Comparison of ENCODE assay signal across 17 cellular contexts in the genomic region with DNA sequence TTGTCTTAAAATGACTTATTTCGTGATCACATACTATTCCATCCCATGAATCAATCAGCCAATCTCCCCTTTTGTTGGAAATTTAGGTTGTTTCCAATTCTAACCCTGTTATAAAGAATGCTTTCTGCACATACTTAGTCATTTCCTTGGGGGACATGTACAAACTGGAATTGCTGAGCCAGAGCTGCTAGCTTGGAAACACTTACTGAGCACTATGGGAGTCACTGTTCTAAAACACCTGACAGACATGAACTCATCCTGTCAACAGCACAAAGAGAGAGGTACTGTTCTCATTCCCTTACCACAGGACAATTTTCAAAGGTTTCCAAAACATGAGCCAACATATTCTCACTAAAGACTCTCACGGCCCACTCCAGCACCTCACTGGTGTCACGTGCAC. TPM values are rescaled to one million over a fixed set of nuclear protein-coding genes. Genes with fewer than 3 reads are reported as not detected.
DNase-seq lines count a peak whose midpoint lies in the region; ATAC-seq, FAIRE-seq and TF ChIP-seq lines count a peak whose summit lies in the region.
"Had no signal": no experiment of that assay in that cellular context is flagged by ENCODE, and none has a peak within 500 bp of the region (broad histone marks: within the 10 kb centered on the region; RNA-seq: fewer than 3 reads in every experiment).

No MANE protein-coding gene starts in this region.

- H3K4me1 ChIP-seq in PC-3 (ENCODE audit: insufficient read depth, low read length) = peaks cover 51% of the 10 kb centered on the region

- no peak for ATAC-seq in PC-3
- ATAC-seq in GM19351 (IDR thresholded peaks at IDR 0.05; ENCODE audit: unreplicated experiment) = no peak
- ATAC-seq: left lobe of liver, Panc1 had no signal

- peak overlapping the region; percentile 28; the same call in 1 of the 2 replicates for H3K27ac ChIP-seq in PC-3 (ENCODE audit: low read length)
- H3K27ac ChIP-seq: 22Rv1 had no signal

- H3K79me2 ChIP-seq in PC-3 (ENCODE audit: low read length) = 0 out of 2 replicates have a peak, but pooled peaks cover 4% of the 10 kb centered on the region
- H3K79me2 ChIP-seq: hepatocyte had no signal

- H3K27ac Mint-ChIP-seq in mesothelial cell of epicardium = peak overlapping the region; percentile 7

- CTCF ChIA-PET in PC-3 (lab: Charles Lee) = no interaction called here

- H3K4me3 ChIP-seq in PC-3 (ENCODE audit: low read length) (no peak overlapping the region), bronchial epithelial cell (ENCODE audit: low read depth, low read length) (no peak overlapping the region)
- H3K4me3 ChIP-seq: hepatocyte had no signal

- POLR2A ChIA-PET in PC-3 (lab: Charles Lee; ENCODE audit: unreplicated experiment) = no interaction called here

- peaks cover 17% of the 10 kb centered on the region for H3K36me3 Mint-ChIP-seq in mesothelial cell of epicardium

- no peaks in the 10 kb centered on the region for H3K9me3 ChIP-seq in PC-3 (ENCODE audit: low read length)

- H3K4me2 ChIP-seq in PC-3 (ENCODE audit: low read length) = no peak overlapping the region
- H3K4me2 ChIP-seq: hepatocyte had no signal

- H3K27me3 ChIP-seq in PC-3 (ENCODE audit: low read length) (no peaks in the 10 kb centered on the region), bronchial epithelial cell (ENCODE audit: control insufficient read depth, insufficient read depth, low read length) (no peaks in the 10 kb centered on the region)
- H3K27me3 ChIP-seq: hepatocyte had no signal

- H3K9ac ChIP-seq in PC-3 (ENCODE audit: low read length) = no peak overlapping the region

- H2AFZ ChIP-seq in PC-3 (ENCODE audit: low read length) = no peak overlapping the region
- H2AFZ ChIP-seq: hepatocyte had no signal

- no peak for TF ChIP-seq CTCF in PC-3 (conservative IDR thresholded peaks at IDR 0.05; ENCODE audit: low read depth, low read length)
- TF ChIP-seq CTCF in bronchial epithelial cell (IDR thresholded peaks at IDR 0.05; ENCODE audit: insufficient read depth, low read length, severe bottlenecking) = no peak
- TF ChIP-seq CTCF in mesothelial cell of epicardium (IDR thresholded peaks at IDR 0.05; ENCODE audit: unreplicated experiment) = no peak

- DNase-seq in NCI-H2171 treated with DMSO at 0.1 percent for 48 hours (lab: John Stamatoyannopoulos, UW) (peak; percentile 10), NCI-H2171 (lab: John Stamatoyannopoulos, UW) (no peak), PC-3 (peak; percentile 41), bronchial epithelial cell (ENCODE audit: low read depth) (peak; percentile 99), mesothelial cell of epicardium (ENCODE audit: low spot score in 2 of 2, unreplicated experiment in 2 of 2) (no peak), AML-193 (lab: John Stamatoyannopoulos, UW) (no peak), AG08396 (ENCODE audit: low spot score) (no peak)
- DNase-seq: CD4-positive, CD25-positive, alpha-beta regulatory T cell; NCI-H1694; NCI-H510A treated with DMSO at 0.1 percent for 48 hours; stimulated activated CD4-positive, alpha-beta T cell treated with anti-CD3 and anti-CD28 coated beads, Interleukin-2, amount 100 ng/mL, for 48 hours had no signal

- no TSS peak for BruUV-seq in PC-3 (replicated peaks; lab: Mats Ljungman, UMichigan)

- no peaks in the 10 kb centered on the region for H3K9me2 ChIP-seq in PC-3 (replicated peaks; ENCODE audit: low read length)

- H3K27me3 Mint-ChIP-seq in mesothelial cell of epicardium (ENCODE audit: low read depth) = no peaks in the 10 kb centered on the region
- H3K27me3 Mint-ChIP-seq: CD4-positive, CD25-positive, alpha-beta regulatory T cell had no signal

- H3K4me3 Mint-ChIP-seq in mesothelial cell of epicardium = no peak overlapping the region
- H3K4me3 Mint-ChIP-seq: CD4-positive, CD25-positive, alpha-beta regulatory T cell; T-helper 1 cell treated with Interleukin-12 subunit alpha and Interleukin-12 subunit beta and Interleukin-4 antibody, amounts not matched to agents 30 μg/mL and 1 μg/mL, for 36 hours had no signal

- H3F3A ChIP-seq in PC-3 (ENCODE audit: low read length, unreplicated experiment) = peaks cover 11% of the 10 kb centered on the region

- no peak for FAIRE-seq in bronchial epithelial cell (lab: Jason Lieb, UNC)

- intact Hi-C loops in PC-3 (cut with micrococcal nuclease) = loop anchor here (5.0 kb wide), 1 partner anchor 42 kb away; a partner anchor contains a TSS

- H4K20me1 ChIP-seq in PC-3 (ENCODE audit: low read length) = no peaks in the 10 kb centered on the region; the same call in 1 of the 2 replicates

- H3K9me3 Mint-ChIP-seq in mesothelial cell of epicardium = no peaks in the 10 kb centered on the region
- H3K9me3 Mint-ChIP-seq: CD4-positive, CD25-positive, alpha-beta regulatory T cell; T-helper 1 cell treated with Interleukin-12 subunit alpha and Interleukin-12 subunit beta and Interleukin-4 antibody, amounts not matched to agents 30 μg/mL and 1 μg/mL, for 36 hours had no signal

- H3K36me3 ChIP-seq in PC-3 (ENCODE audit: low read depth, low read length) = peaks cover 13% of the 10 kb centered on the region
- peaks cover 5% of the 10 kb centered on the region for H3K36me3 ChIP-seq in bronchial epithelial cell (ENCODE audit: control insufficient read depth, insufficient read depth, low read length)

- peaks cover 32% of the 10 kb centered on the region for H3K4me1 Mint-ChIP-seq in mesothelial cell of epicardium

RNA-seq across cellular contexts. Expression of a gene that starts 32.1 kb away (rescaled TPM):
- total RNA-seq in PC-3 (2014; rRNA removed) (213 and 236 TPM in 2 replicates), bronchial epithelial cell (81.9 and 173 TPM in 2 replicates), mesothelial cell of epicardium (136 to 142 TPM (median 139 TPM) in 3 replicates)

RNA-seq across cellular contexts. Expression of a gene that starts 40.0 kb away (rescaled TPM):
- 17.9 and 21.3 TPM in 2 replicates for total RNA-seq in PC-3 (2014; rRNA removed)
- 19.2 and 32.6 TPM in 2 replicates for total RNA-seq in bronchial epithelial cell
- total RNA-seq in mesothelial cell of epicardium = 14.3 to 15.5 TPM (median 14.6 TPM) in 3 replicates

Comparison
In these comparisons a context has a peak if more than half of its experiments do, and no peak if none do; other contexts are left out.
1. DNase-seq: peak in NCI-H2171 treated with DMSO at 0.1 percent for 48 hours (single experiment), PC-3 (single experiment) and bronchial epithelial cell (single experiment); none in NCI-H2171 (single experiment), mesothelial cell of epicardium (0 of 2), AML-193 (0 of 2) and AG08396 (single experiment).